In the genomic region with DNA sequence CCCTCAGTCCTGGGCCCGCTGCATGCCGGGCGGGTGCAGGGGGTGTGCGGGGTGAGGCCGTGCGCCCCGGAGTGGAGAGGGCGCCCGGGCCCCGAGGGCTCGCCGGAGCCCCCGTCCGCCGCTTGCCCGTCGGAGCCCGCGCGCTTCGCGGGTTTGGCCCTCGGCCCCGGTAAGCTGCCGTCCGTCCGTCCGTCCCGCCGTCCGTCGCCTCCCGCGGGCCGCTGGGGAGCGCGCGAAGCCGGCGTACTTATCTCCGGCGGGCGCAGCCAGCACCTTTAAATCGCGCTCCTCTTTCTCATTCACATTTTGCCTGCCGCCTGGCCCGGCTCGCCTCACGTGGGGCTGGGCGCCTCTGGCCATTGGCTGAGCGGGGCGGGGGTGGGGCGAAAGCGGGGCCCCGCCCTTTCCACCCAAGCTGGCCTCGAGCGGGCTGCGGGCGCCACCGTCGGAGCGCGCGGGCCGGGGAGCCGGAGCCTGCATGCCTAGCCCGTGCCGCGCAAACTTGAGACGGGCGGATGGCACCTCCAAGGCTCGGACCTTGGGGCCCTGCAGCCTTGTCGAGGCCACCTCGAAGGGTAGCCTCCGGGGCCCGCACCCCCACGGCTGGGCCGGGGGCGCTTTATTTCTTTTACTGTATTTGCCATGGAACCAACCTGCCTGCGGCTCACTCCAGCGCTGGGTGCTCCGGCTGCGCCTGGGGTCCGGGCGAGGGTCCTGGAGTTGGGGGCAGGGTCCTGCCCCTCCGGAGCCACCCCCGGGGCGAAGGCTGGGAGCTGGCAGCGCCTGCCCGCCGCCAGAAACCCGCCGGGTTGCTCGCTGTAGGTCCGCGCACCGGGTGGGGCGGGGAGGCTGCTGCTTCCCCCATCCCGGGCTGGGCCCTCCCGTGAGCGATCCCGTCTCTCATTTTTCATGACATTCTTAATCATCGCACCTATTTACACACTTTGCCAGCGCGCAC, we compare ENCODE assay signal across 7 cellular contexts. TPM values are rescaled to one million over a fixed set of nuclear protein-coding genes. Genes with fewer than 3 reads are reported as not detected.
A peak's percentile ranks its signal among the peaks of the same experiment; 100 is the strongest.
DNase-seq lines count a peak whose midpoint lies in the region; ATAC-seq and TF ChIP-seq lines count a peak whose summit lies in the region.

A gene (minus strand): TSS at position 277 of the 958 bp plus-strand sequence. CDS start 415 bp downstream, outside the sequence.

- POLR2A ChIA-PET in CD8-positive, alpha-beta T cell (lab: Charles Lee): no interaction called here

- 3% methylated on average over 32 of the region's 105 CpGs for WGBS in right lobe of liver (ENCODE audit: insufficient coverage, low coverage, low lambda C conversion rate, missing lambda C conversion rate)

- H3K36me3 ChIP-seq in GM23338 (ENCODE audit: insufficient read depth) (no peaks in the 10 kb centered on the region), right lobe of liver (no peaks in the 10 kb centered on the region)
- H3K36me3 ChIP-seq in CD8-positive, alpha-beta T cell (ENCODE audit: insufficient read depth, low read length): no peaks in the 10 kb centered on the region

- peaks cover 52% of the 10 kb centered on the region for H3K4me1 Mint-ChIP-seq in GM23338
- peaks cover 13% of the 10 kb centered on the region for H3K4me1 Mint-ChIP-seq in CD8-positive, alpha-beta T cell (ENCODE audit: low read depth)
- peaks cover 4 to 21% of the 10 kb centered on the region in 2 donors for H3K4me1 Mint-ChIP-seq in effector memory CD8-positive, alpha-beta T cell (ENCODE audit: low read depth in 2 of 2)

- 0 out of 3 replicates have a peak, but pooled peaks cover 2% of the 10 kb centered on the region for H3K9me3 Mint-ChIP-seq in GM23338
- no peaks in the 10 kb centered on the region for H3K9me3 Mint-ChIP-seq in CD8-positive, alpha-beta T cell
- H3K9me3 Mint-ChIP-seq in effector memory CD8-positive, alpha-beta T cell: no peaks in the 10 kb centered on the region

- H3K9me2 ChIP-seq in GM23338 (ENCODE audit: insufficient read depth): no peaks in the 10 kb centered on the region

- H3F3A ChIP-seq in GM23338 (replicated peaks; ENCODE audit: low read depth): peaks cover 43% of the 10 kb centered on the region

- H3K27ac Mint-ChIP-seq in GM23338: no peak within 1 kb of the TSS
- H3K27ac Mint-ChIP-seq in CD8-positive, alpha-beta T cell: no peak within 1 kb of the TSS
- H3K27ac Mint-ChIP-seq in effector memory CD8-positive, alpha-beta T cell: no peak within 1 kb of the TSS

- TF ChIP-seq CTCF in GM23338 (conservative IDR thresholded peaks at IDR 0.05; ENCODE audit: low read depth in 2 of 2): no peak
- TF ChIP-seq CTCF in right lobe of liver (IDR thresholded peaks at IDR 0.05): no peak
- no peak for TF ChIP-seq CTCF in CD8-positive, alpha-beta T cell (IDR thresholded peaks at IDR 0.05)

- peaks cover 85% of the 10 kb centered on the region for H3K27me3 Mint-ChIP-seq in GM23338 (ENCODE audit: insufficient read depth, low read depth, poor library complexity)
- H3K27me3 Mint-ChIP-seq in CD8-positive, alpha-beta T cell (ENCODE audit: low read depth): peaks cover 41% of the 10 kb centered on the region
- peaks cover 42 to 74% of the 10 kb centered on the region in 2 donors for H3K27me3 Mint-ChIP-seq in effector memory CD8-positive, alpha-beta T cell

- DNase-seq in GM23338 (ENCODE audit: low spot score): peak; percentile 95
- DNase-seq in NCI-H2227 treated with DMSO at 0.1 percent for 48 hours (lab: John Stamatoyannopoulos, UW): peak; percentile 71
- DNase-seq in cerebellar cortex (ENCODE audit: low spot score): peak; percentile 75
- DNase-seq in right lobe of liver: no peak
- no peak for DNase-seq in CD8-positive, alpha-beta T cell
- DNase-seq in effector memory CD8-positive, alpha-beta T cell: no peak

- peak within 1 kb of the TSS; percentile 84 for H2AFZ ChIP-seq in GM23338

- CTCF ChIA-PET in CD8-positive, alpha-beta T cell (lab: Charles Lee): no interaction called here

- intact Hi-C loops in right lobe of liver (cut with DNase I): no loop called here
- intact Hi-C loops in CD8-positive, alpha-beta T cell (cut with DNase I, micrococcal nuclease): no loop called here

- H3K4me3 Mint-ChIP-seq in GM23338: peak within 1 kb of the TSS; percentile 68
- no peak within 1 kb of the TSS for H3K4me3 Mint-ChIP-seq in CD8-positive, alpha-beta T cell
- no peak within 1 kb of the TSS for H3K4me3 Mint-ChIP-seq in effector memory CD8-positive, alpha-beta T cell

- H3K9me3 ChIP-seq in right lobe of liver: no peaks in the 10 kb centered on the region
- H3K9me3 ChIP-seq in CD8-positive, alpha-beta T cell (ENCODE audit: low read length): no peaks in the 10 kb centered on the region

- H3K36me3 Mint-ChIP-seq in GM23338 (ENCODE audit: low read depth): peaks cover 17% of the 10 kb centered on the region
- no peaks in the 10 kb centered on the region for H3K36me3 Mint-ChIP-seq in CD8-positive, alpha-beta T cell
- H3K36me3 Mint-ChIP-seq in effector memory CD8-positive, alpha-beta T cell (ENCODE audit: insufficient read depth): peaks cover 6% of the 10 kb centered on the region

- H4K20me1 ChIP-seq in GM23338 (replicated peaks; ENCODE audit: insufficient read depth): peaks cover 27% of the 10 kb centered on the region

- peaks cover 100% of the 10 kb centered on the region for H3K27me3 ChIP-seq in GM23338 (ENCODE audit: insufficient read depth)
- peaks cover 28 to 78% of the 10 kb centered on the region in 2 donors for H3K27me3 ChIP-seq in right lobe of liver
- H3K27me3 ChIP-seq in CD8-positive, alpha-beta T cell (ENCODE audit: insufficient read depth, low read length): peaks cover 6% of the 10 kb centered on the region

- H3K4me1 ChIP-seq in GM23338 (ENCODE audit: insufficient read depth): peaks cover 62% of the 10 kb centered on the region
- peaks cover 0 to 34% (median 0%) of the 10 kb centered on the region in 4 donors for H3K4me1 ChIP-seq in right lobe of liver
- H3K4me1 ChIP-seq in CD8-positive, alpha-beta T cell (ENCODE audit: insufficient read depth, low read length): no peaks in the 10 kb centered on the region

- H3K4me2 ChIP-seq in GM23338: peak within 1 kb of the TSS; percentile 73

- H3K27ac ChIP-seq in GM23338 (ENCODE audit: low read depth): no peak within 1 kb of the TSS
- H3K27ac ChIP-seq in right lobe of liver: no peak within 1 kb of the TSS
- no peak within 1 kb of the TSS for H3K27ac ChIP-seq in CD8-positive, alpha-beta T cell (ENCODE audit: low read depth, low read length)

- TF ChIP-seq POLR2A in right lobe of liver (IDR thresholded peaks at IDR 0.05): no peak

- peak; percentile 29 for ATAC-seq in GM23338
- ATAC-seq in right lobe of liver: peak; percentile 22 to 53 (median 47)
- ATAC-seq in CD8-positive, alpha-beta T cell: no peak
- ATAC-seq in effector memory CD8-positive, alpha-beta T cell (replicated peaks): no peak
- no peak for ATAC-seq in HG02610 (IDR thresholded peaks at IDR 0.05; ENCODE audit: unreplicated experiment)

- H3K4me3 ChIP-seq in GM23338: peak within 1 kb of the TSS; percentile 69
- H3K4me3 ChIP-seq in right lobe of liver: peak within 1 kb of the TSS in 1 of 3 donors; percentile 26
- H3K4me3 ChIP-seq in CD8-positive, alpha-beta T cell (ENCODE audit: low read depth, low read length): no peak within 1 kb of the TSS

- H3K79me2 ChIP-seq in GM23338 (replicated peaks; ENCODE audit: insufficient read depth): no peaks in the 10 kb centered on the region

TF ChIP-seq in GM23338, 12 proteins besides CTCF, POLR2A, EP300 and RAD21:
- TF ChIP-seq EZH2phosphoT487 (IDR thresholded peaks at IDR 0.05; ENCODE audit: unreplicated experiment): no peak
- TF ChIP-seq CREB1 (CRISPR knock-in tag; IDR thresholded peaks at IDR 0.05; ENCODE audit: low read depth): no peak
- no peak for TF ChIP-seq ZNF114 (CRISPR knock-in tag; IDR thresholded peaks at IDR 0.05)
- TF ChIP-seq POLR2AphosphoS5 (IDR thresholded peaks at IDR 0.05; ENCODE audit: low read depth): peak; percentile 57; the same call in 1 of the 2 replicates

RNA-seq across cellular contexts. Expression of the gene that starts here (rescaled TPM):
- total RNA-seq in GM23338 (2014; rRNA removed; shearing (Covaris generic)): 0.50 and 1.3 TPM in 2 replicates
- polyA plus RNA-seq in GM23338 (2016; fragmentation: Nextera tagmentation; extraction: Ambion mirVana): 0.87 and 0.99 TPM in 2 replicates
- total RNA-seq in right lobe of liver: not detected
- not detected for total RNA-seq in CD8-positive, alpha-beta T cell

Comparison
In these comparisons a context has a peak if more than half of its experiments do, and no peak if none do; other contexts are left out.
1. Peak in ATAC-seq in right lobe of liver; RNA of the gene not detected or under 1 TPM.
2. DNase-seq: peak in GM23338 (single experiment), NCI-H2227 treated with DMSO at 0.1 percent for 48 hours (single experiment) and cerebellar cortex (single experiment); none in right lobe of liver (0 of 3), CD8-positive, alpha-beta T cell (0 of 7) and effector memory CD8-positive, alpha-beta T cell (0 of 3).